ENCODE assay signal across 8 cellular contexts in genomic region chr22:43090130-43090789, GRCh38. TPM values are rescaled to one million over a fixed set of nuclear protein-coding genes. Genes with fewer than 3 reads are reported as not detected.
DNase-seq lines count a peak whose midpoint lies in the region; ATAC-seq and TF ChIP-seq lines count a peak whose summit lies in the region.

No MANE protein-coding gene starts in this region.

- peak; percentile 44 to 75 (median 65) for ATAC-seq in psoas muscle
- ATAC-seq in HG03025 (IDR thresholded peaks at IDR 0.05; ENCODE audit: low FRiP score, unreplicated experiment), result no peak
- ATAC-seq in HG03520 (IDR thresholded peaks at IDR 0.05; ENCODE audit: unreplicated experiment), result no peak

- WGBS in psoas muscle, 3 donors, result 50 to 58% (median 58%) methylated on average over 6 of the region's 6 CpGs

- no peaks in the 10 kb centered on the region for H3K4me1 ChIP-seq in psoas muscle

- H3K4me1 Mint-ChIP-seq in activated naive CD4-positive, alpha-beta T cell treated with anti-CD3 and anti-CD28 coated beads, Interleukin-2, amount 50 U/mL, for 24 hours, result peaks cover 13% of the 10 kb centered on the region

- H3K27me3 ChIP-seq in psoas muscle (ENCODE audit: insufficient read depth in 3 of 3, low read length in 2 of 3), result no peaks in the 10 kb centered on the region

- H3K4me3 ChIP-seq in Jurkat, Clone E6-1 (ENCODE audit: low read length), result no peak overlapping the region
- H3K4me3 ChIP-seq in psoas muscle, result no peak overlapping the region

- H3K36me3 ChIP-seq in psoas muscle (ENCODE audit: insufficient read depth in 1 of 2, low read depth in 1 of 2), result no peaks in the 10 kb centered on the region

- intact Hi-C loops in head of caudate nucleus (cut with DNase I) (no loop called here), psoas muscle (cut with DNase I) (loop anchor here in 1 of 2 donors (5.0 to 10.0 kb wide), 2 partner anchors 223 to 305 kb away; no protein-coding TSS in a partner anchor)

- H3K27ac ChIP-seq in psoas muscle, result no peak overlapping the region

- H3K4me3 Mint-ChIP-seq in activated naive CD4-positive, alpha-beta T cell treated with anti-CD3 and anti-CD28 coated beads, Interleukin-2, amount 50 U/mL, for 24 hours, result peak overlapping the region; percentile 94

- peak; percentile 62 for DNase-seq in DMS53 treated with DMSO at 0.1 percent for 48 hours (lab: John Stamatoyannopoulos, UW; ENCODE audit: unreplicated experiment)
- peak; percentile 78 for DNase-seq in Jurkat, Clone E6-1 (ENCODE audit: low read depth, low spot score)
- DNase-seq in RPMI7951 (ENCODE audit: low read depth), result peak; percentile 91
- peak in 40 of 42 donors; percentile 12 to 83 (median 54) for DNase-seq in head of caudate nucleus
- DNase-seq in psoas muscle, result peak in 1 of 2 donors; percentile 43

- H3K9me3 ChIP-seq in psoas muscle, result no peaks in the 10 kb centered on the region

- peaks cover under 1% of the 10 kb centered on the region for H3K9me3 Mint-ChIP-seq in activated naive CD4-positive, alpha-beta T cell treated with anti-CD3 and anti-CD28 coated beads, Interleukin-2, amount 50 U/mL, for 24 hours

- H3K36me3 Mint-ChIP-seq in activated naive CD4-positive, alpha-beta T cell treated with anti-CD3 and anti-CD28 coated beads, Interleukin-2, amount 50 U/mL, for 24 hours, result peaks cover 2% of the 10 kb centered on the region

- H3K27me3 Mint-ChIP-seq in activated naive CD4-positive, alpha-beta T cell treated with anti-CD3 and anti-CD28 coated beads, Interleukin-2, amount 50 U/mL, for 24 hours, result no peaks in the 10 kb centered on the region

- H3K27ac Mint-ChIP-seq in activated naive CD4-positive, alpha-beta T cell treated with anti-CD3 and anti-CD28 coated beads, Interleukin-2, amount 50 U/mL, for 24 hours, result no peak overlapping the region

- no peak for TF ChIP-seq CTCF in psoas muscle (IDR thresholded peaks at IDR 0.05)

RNA-seq across cellular contexts. Expression of gene TTLL1, which starts 1.1 kb away (rescaled TPM):
- polyA plus RNA-seq in Jurkat, Clone E6-1 (2012; ENCODE audit: insufficient read depth, insufficient read length), result 26.6 TPM
- total RNA-seq in RPMI7951 (2014; rRNA removed; shearing (Covaris generic)), result 3.7 and 5.0 TPM in 2 replicates
- 1 to 10 TPM; 1.2 to 3.0 (median 2.0) TPM for total RNA-seq in psoas muscle
- polyA plus RNA-seq in psoas muscle, result 1 to 10 TPM; 1.9 to 4.9 (median 3.8) TPM

RNA-seq across cellular contexts. Expression of gene BIK, which starts 20.3 kb away (rescaled TPM):
- polyA plus RNA-seq in Jurkat, Clone E6-1 (2012; ENCODE audit: insufficient read depth, insufficient read length), result 18.6 TPM
- total RNA-seq in RPMI7951 (2014; rRNA removed; shearing (Covaris generic)), result 0.20 TPM in 1 of 2 replicates, not detected in the other
- total RNA-seq in psoas muscle, result not detected
- not detected for polyA plus RNA-seq in psoas muscle

RNA-seq across cellular contexts. Expression of gene MCAT, which starts 52.9 kb away (rescaled TPM):
- 26.8 TPM for polyA plus RNA-seq in Jurkat, Clone E6-1 (2012; ENCODE audit: insufficient read depth, insufficient read length)
- total RNA-seq in RPMI7951 (2014; rRNA removed; shearing (Covaris generic)), result 17.5 and 21.6 TPM in 2 replicates
- total RNA-seq in psoas muscle, result 10 to 100 TPM; 14.8 to 21.7 (median 16.9) TPM
- 10 to 100 TPM; 21.9 to 33.4 (median 23.4) TPM for polyA plus RNA-seq in psoas muscle

Comparison
In these comparisons a context has a peak if more than half of its experiments do, and no peak if none do; other contexts are left out.
1. ATAC-seq: peak in psoas muscle (4 of 4); none in HG03025 (single experiment) and HG03520 (single experiment).